ENCODE assay signal across 31 cellular contexts in genomic region chr1:110566836-110567235, GRCh38. TPM values are rescaled to one million over a fixed set of nuclear protein-coding genes. Genes with fewer than 3 reads are reported as not detected.
DNase-seq lines count a peak whose midpoint lies in the region; ATAC-seq, FAIRE-seq and TF ChIP-seq lines count a peak whose summit lies in the region.
"Had no signal": no experiment of that assay in that cellular context is flagged by ENCODE, and none has a peak within 500 bp of the region (broad histone marks: within the 10 kb centered on the region; RNA-seq: fewer than 3 reads in every experiment).

No MANE protein-coding gene starts in this region.

- TF ChIP-seq CTCF in HepG2 (CRISPR knock-in tag; IDR thresholded peaks at IDR 0.05), result no peak
- no peak for TF ChIP-seq CTCF in right lobe of liver (IDR thresholded peaks at IDR 0.05)
- TF ChIP-seq CTCF in K562 (IDR thresholded peaks at IDR 0.05 in 2 of 3, conservative IDR thresholded peaks at IDR 0.05 in 1 of 3; ENCODE audit: insufficient read depth in 2 of 3, low read depth in 1 of 3, low read length in 3 of 3), result no peak
- no peak for TF ChIP-seq CTCF in type B pancreatic cell (conservative IDR thresholded peaks at IDR 0.05)

- no peak for FAIRE-seq in HepG2 (lab: Jason Lieb, UNC)
- no peak for FAIRE-seq in K562 (lab: Jason Lieb, UNC)
- FAIRE-seq: A204.1, GM12878, GM12892, GM18507 had no signal

- H3K4me1 ChIP-seq in HepG2 (ENCODE audit: insufficient read depth, low read length) (no peaks in the 10 kb centered on the region), right lobe of liver (no peaks in the 10 kb centered on the region), K562 (replicated peaks in 1 of 2; ENCODE audit: control insufficient read depth in 2 of 2, insufficient read depth in 2 of 2, low read length in 2 of 2) (no peaks in the 10 kb centered on the region)
- H3K4me1 ChIP-seq: BE2C had no signal

- H3K9me3 Mint-ChIP-seq in type B pancreatic cell, result no peaks in the 10 kb centered on the region
- H3K9me3 Mint-ChIP-seq: CD14-positive monocyte; CD4-positive, CD25-positive, alpha-beta regulatory T cell; CD8-positive, alpha-beta memory T cell had no signal

- no peak for TF ChIP-seq POLR2A in HepG2 (IDR thresholded peaks at IDR 0.05; ENCODE audit: insufficient read depth in 1 of 2, low read depth in 2 of 2, low read length in 2 of 2)
- TF ChIP-seq POLR2A in right lobe of liver (IDR thresholded peaks at IDR 0.05), result no peak
- no peak for TF ChIP-seq POLR2A in K562 (conservative IDR thresholded peaks at IDR 0.05)

- ATAC-seq in HepG2 (no peak), right lobe of liver (no peak), K562 (no peak), GM19395 (IDR thresholded peaks at IDR 0.05; ENCODE audit: unreplicated experiment) (no peak), GM21737 (IDR thresholded peaks at IDR 0.05; ENCODE audit: unreplicated experiment) (no peak)
- ATAC-seq: GM12878 had no signal

- H4K20me1 ChIP-seq in HepG2 (ENCODE audit: insufficient read depth, low read length) (no peaks in the 10 kb centered on the region), K562 (replicated peaks; ENCODE audit: control insufficient read depth, insufficient read depth, low read length) (peaks cover 7% of the 10 kb centered on the region; the same call in 1 of the 2 replicates)
- H4K20me1 ChIP-seq: BLaER1 had no signal

- H3K4me3 Mint-ChIP-seq in type B pancreatic cell, result no peak overlapping the region
- H3K4me3 Mint-ChIP-seq: CD14-positive monocyte; CD4-positive, alpha-beta memory T cell; CD4-positive, CD25-positive, alpha-beta regulatory T cell; CD8-positive, alpha-beta memory T cell had no signal

- H3K36me3 Mint-ChIP-seq in type B pancreatic cell, result no peaks in the 10 kb centered on the region
- H3K36me3 Mint-ChIP-seq: CD14-positive monocyte; CD4-positive, alpha-beta memory T cell; CD4-positive, CD25-positive, alpha-beta regulatory T cell; CD8-positive, alpha-beta memory T cell had no signal

- no peak for TF ChIP-seq RAD21 in HepG2 (CRISPR knock-in tag; IDR thresholded peaks at IDR 0.05)
- TF ChIP-seq RAD21 in K562 (CRISPR knock-in tag; conservative IDR thresholded peaks at IDR 0.05 in 1 of 2, IDR thresholded peaks at IDR 0.05 in 1 of 2), result no peak

- no peak overlapping the region for H3K4me3 ChIP-seq in HepG2 (replicated peaks in 1 of 3; ENCODE audit: insufficient read depth in 1 of 3, low read depth in 2 of 3, low read length in 3 of 3)
- H3K4me3 ChIP-seq in right lobe of liver, result no peak overlapping the region
- no peak overlapping the region for H3K4me3 ChIP-seq in K562
- H3K4me3 ChIP-seq: BLaER1, GM12878 had no signal

- DNase-seq in HepG2 (ENCODE audit: low spot score), result no peak
- DNase-seq in right lobe of liver, result no peak
- DNase-seq in K562 (ENCODE audit: extremely low read depth in 1 of 4, low spot score in 3 of 4), result no peak
- DNase-seq in type B pancreatic cell (ENCODE audit: extremely low spot score, unreplicated experiment), result peak; percentile 20
- DNase-seq: 8988T; ACHN; BE2C; C1 segment of cervical spinal cord; CD4-positive, alpha-beta memory T cell; CD4-positive, CD25-positive, alpha-beta regulatory T cell; CD8-positive, alpha-beta memory T cell; COR-L47; DMS 273 treated with DMSO at 0.1 percent for 48 hours; DMS153; DMS53; DMS79; DND-41; EL; GDM1 had no signal

- no peak overlapping the region for H3K27ac ChIP-seq in HepG2 (ENCODE audit: extremely low read length, insufficient read depth, low read length)
- no peak overlapping the region for H3K27ac ChIP-seq in right lobe of liver
- no peak overlapping the region for H3K27ac ChIP-seq in K562 (ENCODE audit: extremely low read depth, low read depth, low read length)
- H3K27ac ChIP-seq: BLaER1 had no signal

- H3K27ac Mint-ChIP-seq in type B pancreatic cell, result no peak overlapping the region
- H3K27ac Mint-ChIP-seq: CD4-positive, alpha-beta memory T cell; CD4-positive, CD25-positive, alpha-beta regulatory T cell; CD8-positive, alpha-beta memory T cell had no signal

- BruUV-seq in HepG2 (replicated peaks; lab: Mats Ljungman, UMichigan) (no TSS peak), K562 (replicated peaks; lab: Mats Ljungman, UMichigan) (no TSS peak)

- H3K9me3 ChIP-seq in HepG2 (ENCODE audit: low read length) (no peaks in the 10 kb centered on the region), right lobe of liver (no peaks in the 10 kb centered on the region), K562 (replicated peaks; ENCODE audit: control insufficient read depth, insufficient read depth, low read depth, low read length) (no peaks in the 10 kb centered on the region)
- H3K9me3 ChIP-seq: BE2C, BLaER1 had no signal

- no peak overlapping the region for H3K9ac ChIP-seq in HepG2 (ENCODE audit: insufficient read depth, low read depth, low read length)
- no peak overlapping the region for H3K9ac ChIP-seq in K562 (ENCODE audit: insufficient read depth in 1 of 2, low read depth in 2 of 2, low read length in 2 of 2)
- H3K9ac ChIP-seq: BLaER1 had no signal

- no peaks in the 10 kb centered on the region for H3K79me2 ChIP-seq in HepG2 (ENCODE audit: insufficient read depth, low read length)
- no peaks in the 10 kb centered on the region for H3K79me2 ChIP-seq in K562 (ENCODE audit: control insufficient read depth, insufficient read depth, low read length)

- no peak for TF ChIP-seq EP300 in HepG2 (IDR thresholded peaks at IDR 0.05; ENCODE audit: low read depth in 2 of 2, low read length in 2 of 2)
- TF ChIP-seq EP300 in HepG2 (CRISPR knock-in tag; IDR thresholded peaks at IDR 0.05; ENCODE audit: borderline replicate concordance), result no peak
- no peak for TF ChIP-seq EP300 in K562 (IDR thresholded peaks at IDR 0.05; ENCODE audit: low read length)

- peaks cover 0 to 15% of the 10 kb centered on the region in 2 experiments; a peak in 2 of 5 replicates for H3K27me3 ChIP-seq in HepG2 (ENCODE audit: control insufficient read depth in 1 of 2, insufficient read depth in 2 of 2, low read length in 2 of 2)
- H3K27me3 ChIP-seq in right lobe of liver, result no peaks in the 10 kb centered on the region
- H3K27me3 ChIP-seq in K562 (ENCODE audit: control insufficient read depth in 2 of 2, insufficient read depth in 2 of 2, low read length in 2 of 2), result peaks cover 8 to 36% of the 10 kb centered on the region in 2 experiments; a peak in 4 of 5 replicates
- H3K27me3 ChIP-seq: BLaER1 had no signal

- no peaks in the 10 kb centered on the region for H3K9me1 ChIP-seq in K562 (ENCODE audit: control insufficient read depth, insufficient read depth, low read length)

- no peaks in the 10 kb centered on the region for H3K36me3 ChIP-seq in HepG2 (replicated peaks in 1 of 2; ENCODE audit: control insufficient read depth in 1 of 2, insufficient read depth in 2 of 2, low read length in 2 of 2)
- no peaks in the 10 kb centered on the region for H3K36me3 ChIP-seq in right lobe of liver
- H3K36me3 ChIP-seq in K562 (ENCODE audit: control insufficient read depth, insufficient read depth, low read length), result no peaks in the 10 kb centered on the region
- H3K36me3 ChIP-seq: BE2C, BLaER1 had no signal

- in situ Hi-C loops in HepG2 (cut with HindIII; ENCODE audit: extremely low pct_ligation_motif_present, low pct_unique_long_range_greater_than_20kb) (no loop called here), K562 (cut with MboI) (no loop called here)

- CTCF ChIA-PET in HepG2 (lab: Yijun Ruan, JAX; ENCODE audit: low intra/inter-chr PET ratio, low total read pairs) (no interaction called here), K562 (lab: Yijun Ruan, JAX; ENCODE audit: low intra/inter-chr PET ratio) (no interaction called here)

- no peaks in the 10 kb centered on the region for H3K4me1 Mint-ChIP-seq in type B pancreatic cell (ENCODE audit: unreplicated experiment)
- H3K4me1 Mint-ChIP-seq: CD14-positive monocyte; CD4-positive, alpha-beta memory T cell; CD4-positive, CD25-positive, alpha-beta regulatory T cell; CD8-positive, alpha-beta memory T cell had no signal

- POLR2A ChIA-PET in HepG2 (lab: Yijun Ruan, JAX) (no interaction called here), K562 (lab: Yijun Ruan, JAX) (no interaction called here)

- intact Hi-C loops in HepG2 (cut with micrococcal nuclease; ENCODE audit: unreplicated experiment) (no loop called here), right lobe of liver (cut with DNase I) (no loop called here), K562 (cut with micrococcal nuclease) (no loop called here)

- WGBS in HepG2 (ENCODE audit: low lambda C conversion rate), result 2% methylated on average over 3 of the region's 3 CpGs
- 59% methylated on average over 3 of the region's 3 CpGs for WGBS in right lobe of liver (ENCODE audit: insufficient coverage, low coverage, low lambda C conversion rate, missing lambda C conversion rate)
- WGBS in K562 (ENCODE audit: insufficient coverage, low coverage, missing lambda C conversion rate), result 0% methylated on average over 3 of the region's 3 CpGs

- peaks cover 60% of the 10 kb centered on the region for H3K27me3 Mint-ChIP-seq in type B pancreatic cell

- no peak overlapping the region for H3K4me2 ChIP-seq in HepG2 (ENCODE audit: low read depth, low read length)
- no peak overlapping the region for H3K4me2 ChIP-seq in K562 (ENCODE audit: insufficient read depth, low read length)
- H3K4me2 ChIP-seq: BLaER1 had no signal

- H2AFZ ChIP-seq in HepG2 (ENCODE audit: low read length), result no peak overlapping the region
- no peak overlapping the region for H2AFZ ChIP-seq in K562 (ENCODE audit: low read depth, low read length)

RNA-seq across cellular contexts. Expression of gene KCNA2, which starts 39.3 kb away (rescaled TPM):
- total RNA-seq in HepG2 (2016; rRNA removed; fragmentation: Illumina TruSeq; extraction: Trizol) (not detected in 2 replicates), right lobe of liver (under 1 TPM in 3 of 6 experiments, not detected in 3; 0.04 to 0.10 (median 0.07) TPM), K562 (2014; rRNA removed) (not detected in 2 replicates), K562 (2014; rRNA removed; fragmentation: Illumina TruSeq; extraction: Trizol) (not detected in 2 replicates), K562 (2015; rRNA removed; fragmentation: Illumina TruSeq; extraction: Trizol) (not detected in 2 replicates), K562 (2021) (not detected in 2 replicates), type B pancreatic cell (ENCODE audit: low replicate concordance) (0.40 and 1.1 TPM in 2 replicates)
- not detected in 2 replicates for total RNA-seq in HepG2 (2016; cell fraction: cytosol; rRNA removed; fragmentation: Illumina TruSeq; extraction: Trizol; ENCODE audit: low read depth)
- total RNA-seq in HepG2 (2016; cell fraction: insoluble cytoplasmic fraction; rRNA removed; fragmentation: Illumina TruSeq; extraction: Trizol), result not detected in 2 replicates
- total RNA-seq in HepG2 (2016; cell fraction: membrane; rRNA removed; fragmentation: Illumina TruSeq; extraction: Trizol), result not detected in 2 replicates
- not detected in 2 replicates for total RNA-seq in HepG2 (2016; cell fraction: nucleus; rRNA removed; fragmentation: Illumina TruSeq; extraction: Trizol)
- polyA plus RNA-seq in HepG2 (2011; rRNA removed) (not detected in 2 replicates), K562 (2011; rRNA removed) (not detected in 2 replicates), K562 (2014; fragmentation: Illumina TruSeq; extraction: Trizol) (not detected in 2 replicates), K562 (2014; fragmentation: Nextera tagmentation; extraction: Ambion mirVana) (not detected), K562 (2014; rRNA removed) (not detected in 2 replicates)
- polyA plus RNA-seq in HepG2 (2011; cell fraction: cytosol; rRNA removed), result not detected in 2 replicates
- not detected in 2 replicates for polyA plus RNA-seq in HepG2 (2011; cell fraction: nucleus; rRNA removed)
- polyA plus RNA-seq in HepG2 (2012), result not detected in 2 replicates
- not detected in 2 replicates for polyA plus RNA-seq in HepG2 (2016; cell fraction: cytosol; fragmentation: Illumina TruSeq; extraction: Trizol; ENCODE audit: low read depth)
- polyA plus RNA-seq in HepG2 (2016; cell fraction: insoluble cytoplasmic fraction; fragmentation: Illumina TruSeq; extraction: Trizol; ENCODE audit: low read depth), result not detected in 2 replicates
- not detected in 2 replicates for polyA plus RNA-seq in HepG2 (2016; cell fraction: membrane; fragmentation: Illumina TruSeq; extraction: Trizol; ENCODE audit: low read depth)
- polyA plus RNA-seq in HepG2 (2016; cell fraction: nucleus; fragmentation: Illumina TruSeq; extraction: Trizol; ENCODE audit: insufficient read depth, low read depth), result not detected in 2 replicates
- polyA minus RNA-seq in HepG2 (2011; rRNA and poly(A)+ RNA removed; ENCODE audit: low replicate concordance), result not detected in 2 replicates
- polyA minus RNA-seq in HepG2 (2011; cell fraction: cytosol; rRNA and poly(A)+ RNA removed), result not detected in 2 replicates
- polyA minus RNA-seq in HepG2 (2011; cell fraction: nucleus; rRNA and poly(A)+ RNA removed), result not detected in 2 replicates
- not detected in 2 replicates for total RNA-seq in K562 (2011; cell fraction: chromatin; rRNA removed; ENCODE audit: low replicate concordance)
- not detected in 2 replicates for total RNA-seq in K562 (2011; cell fraction: nucleolus; rRNA removed)
- total RNA-seq in K562 (2011; cell fraction: nucleoplasm; rRNA removed), result not detected in 2 replicates
- polyA plus RNA-seq in K562 (2011; cell fraction: cytosol; rRNA removed), result not detected in 2 replicates
- polyA plus RNA-seq in K562 (2011; cell fraction: nucleus; rRNA removed), result not detected in 2 replicates
- not detected in 2 replicates for polyA plus RNA-seq in K562 (2012)
- polyA minus RNA-seq in K562 (2011; rRNA and poly(A)+ RNA removed), result not detected in 2 replicates
- polyA minus RNA-seq in K562 (2011; cell fraction: cytosol; rRNA and poly(A)+ RNA removed), result not detected in 2 replicates
- polyA minus RNA-seq in K562 (2011; cell fraction: nucleus; rRNA and poly(A)+ RNA removed), result not detected in 2 replicates
- total RNA-seq: G401 had no signal
- polyA plus RNA-seq: AG04450, CD14-positive monocyte had no signal

RNA-seq across cellular contexts. Expression of gene KCNA10, which starts 47.9 kb away (rescaled TPM):
- total RNA-seq in HepG2 (2016; rRNA removed; fragmentation: Illumina TruSeq; extraction: Trizol) (not detected in 2 replicates), right lobe of liver (not detected), K562 (2014; rRNA removed) (not detected in 2 replicates), K562 (2014; rRNA removed; fragmentation: Illumina TruSeq; extraction: Trizol) (not detected in 2 replicates), K562 (2015; rRNA removed; fragmentation: Illumina TruSeq; extraction: Trizol) (not detected in 2 replicates), K562 (2021) (not detected in 2 replicates), type B pancreatic cell (ENCODE audit: low replicate concordance) (not detected in 2 replicates)
- not detected in 2 replicates for total RNA-seq in HepG2 (2016; cell fraction: cytosol; rRNA removed; fragmentation: Illumina TruSeq; extraction: Trizol; ENCODE audit: low read depth)
- not detected in 2 replicates for total RNA-seq in HepG2 (2016; cell fraction: insoluble cytoplasmic fraction; rRNA removed; fragmentation: Illumina TruSeq; extraction: Trizol)
- not detected in 2 replicates for total RNA-seq in HepG2 (2016; cell fraction: membrane; rRNA removed; fragmentation: Illumina TruSeq; extraction: Trizol)
- not detected in 2 replicates for total RNA-seq in HepG2 (2016; cell fraction: nucleus; rRNA removed; fragmentation: Illumina TruSeq; extraction: Trizol)
- polyA plus RNA-seq in HepG2 (2011; rRNA removed) (not detected in 2 replicates), K562 (2011; rRNA removed) (not detected in 2 replicates), K562 (2014; fragmentation: Illumina TruSeq; extraction: Trizol) (not detected in 2 replicates), K562 (2014; fragmentation: Nextera tagmentation; extraction: Ambion mirVana) (not detected), K562 (2014; rRNA removed) (not detected in 2 replicates)
- polyA plus RNA-seq in HepG2 (2011; cell fraction: cytosol; rRNA removed), result not detected in 2 replicates
- polyA plus RNA-seq in HepG2 (2011; cell fraction: nucleus; rRNA removed), result not detected in 2 replicates
- polyA plus RNA-seq in HepG2 (2012), result not detected in 2 replicates
- polyA plus RNA-seq in HepG2 (2016; cell fraction: cytosol; fragmentation: Illumina TruSeq; extraction: Trizol; ENCODE audit: low read depth), result not detected in 2 replicates
- polyA plus RNA-seq in HepG2 (2016; cell fraction: insoluble cytoplasmic fraction; fragmentation: Illumina TruSeq; extraction: Trizol; ENCODE audit: low read depth), result not detected in 2 replicates
- polyA plus RNA-seq in HepG2 (2016; cell fraction: membrane; fragmentation: Illumina TruSeq; extraction: Trizol; ENCODE audit: low read depth), result not detected in 2 replicates
- polyA plus RNA-seq in HepG2 (2016; cell fraction: nucleus; fragmentation: Illumina TruSeq; extraction: Trizol; ENCODE audit: insufficient read depth, low read depth), result not detected in 2 replicates
- 0.19 TPM in 1 of 2 replicates, not detected in the other for polyA minus RNA-seq in HepG2 (2011; rRNA and poly(A)+ RNA removed; ENCODE audit: low replicate concordance)
- polyA minus RNA-seq in HepG2 (2011; cell fraction: cytosol; rRNA and poly(A)+ RNA removed), result not detected in 2 replicates
- polyA minus RNA-seq in HepG2 (2011; cell fraction: nucleus; rRNA and poly(A)+ RNA removed), result not detected in 2 replicates
- total RNA-seq in K562 (2011; cell fraction: chromatin; rRNA removed; ENCODE audit: low replicate concordance), result not detected in 2 replicates
- total RNA-seq in K562 (2011; cell fraction: nucleolus; rRNA removed), result not detected in 2 replicates
- not detected in 2 replicates for total RNA-seq in K562 (2011; cell fraction: nucleoplasm; rRNA removed)
- polyA plus RNA-seq in K562 (2011; cell fraction: cytosol; rRNA removed), result not detected in 2 replicates
- not detected in 2 replicates for polyA plus RNA-seq in K562 (2011; cell fraction: nucleus; rRNA removed)
- polyA plus RNA-seq in K562 (2012), result not detected in 2 replicates
- polyA minus RNA-seq in K562 (2011; rRNA and poly(A)+ RNA removed), result not detected in 2 replicates
- not detected in 2 replicates for polyA minus RNA-seq in K562 (2011; cell fraction: cytosol; rRNA and poly(A)+ RNA removed)
- polyA minus RNA-seq in K562 (2011; cell fraction: nucleus; rRNA and poly(A)+ RNA removed), result not detected in 2 replicates
- total RNA-seq: A673; CD4-positive, alpha-beta memory T cell; CD4-positive, CD25-positive, alpha-beta regulatory T cell; CD8-positive, alpha-beta memory T cell; Daoy; G401; GM12878 had no signal
- polyA plus RNA-seq: AG04450; CD14-positive monocyte; CD4-positive, alpha-beta memory T cell; CD4-positive, CD25-positive, alpha-beta regulatory T cell; CD8-positive, alpha-beta memory T cell; GM12878 had no signal
